ENCODE assay signal across 21 cellular contexts in genomic region chr5:155833282-155833681, GRCh38.
A peak's percentile ranks its signal among the peaks of the same experiment; 100 is the strongest.
DNase-seq lines count a peak whose midpoint lies in the region; ATAC-seq and TF ChIP-seq lines count a peak whose summit lies in the region.
"Had no signal": no experiment of that assay in that cellular context is flagged by ENCODE, and none has a peak within 500 bp of the region (broad histone marks: within the 10 kb centered on the region; RNA-seq: fewer than 3 reads in every experiment).

No MANE protein-coding gene starts in this region.

- peak; percentile 4 for DNase-seq in NCI-H1694 treated with DMSO at 0.1 percent for 48 hours (lab: John Stamatoyannopoulos, UW)
- DNase-seq in NCI-H1694 (lab: John Stamatoyannopoulos, UW): no peak
- DNase-seq in IMR-90: peak; percentile 1
- DNase-seq in adipocyte (ENCODE audit: low read depth): peak; percentile 15
- DNase-seq in osteocyte (ENCODE audit: extremely low spot score, unreplicated experiment): no peak
- DNase-seq in Calu3: no peak
- DNase-seq in activated T-cell treated with anti-CD3 and anti-CD28 coated beads, Interleukin-2, amount 50 U/mL, for 72 hours: no peak
- DNase-seq: activated T-cell treated with anti-CD3 and anti-CD28 coated beads, Interleukin-2, amount 50 U/mL, for 1 hour; CD8-positive, alpha-beta memory T cell; NCI-H1417 treated with DMSO at 0.1 percent for 48 hours; nucleus accumbens; PC-3; right lobe of liver; trophoblast cell had no signal

- H3K4me3 ChIP-seq in IMR-90 (ENCODE audit: insufficient read depth, low read depth, low read length) (no peak overlapping the region), adipocyte (ENCODE audit: low read length) (no peak overlapping the region)
- H3K4me3 ChIP-seq: coronary artery, right lobe of liver, SK-N-MC had no signal

- H2BK5ac ChIP-seq in IMR-90 (ENCODE audit: low read depth, low read length, poor library complexity, severe bottlenecking): no peak overlapping the region

- H3K9ac ChIP-seq in IMR-90 (ENCODE audit: low read depth, low read length): no peak overlapping the region
- H3K9ac ChIP-seq in adipocyte (ENCODE audit: low read length): no peak overlapping the region
- H3K9ac ChIP-seq: KMS-11 had no signal

- no peak overlapping the region for H3K56ac ChIP-seq in IMR-90 (ENCODE audit: extremely low read depth, insufficient read depth, low read length)

- BruUV-seq in IMR-90 (replicated peaks; lab: Mats Ljungman, UMichigan) (no TSS peak), Calu3 (replicated peaks; lab: Mats Ljungman, UMichigan) (no TSS peak)

- no peaks in the 10 kb centered on the region for H4K20me1 ChIP-seq in IMR-90 (ENCODE audit: insufficient read depth, low read length)

- WGBS in IMR-90 (ENCODE audit: extremely low coverage in 2 of 2, insufficient read length in 1 of 2), 2 experiments: 60% methylated on average over 1 of the region's 1 CpG; no CpG with 5 or more reads in 1 of the 2 experiments

- CTCF ChIA-PET in IMR-90 (lab: Yijun Ruan, JAX) (no interaction called here), Calu3 (lab: Charles Lee) (no interaction called here)

- dilution Hi-C loops in IMR-90 (cut with HindIII; ENCODE audit: low sequenced_read_pairs, unreplicated experiment): no loop called here

- no peak overlapping the region for H3K4ac ChIP-seq in IMR-90 (ENCODE audit: low read depth, low read length)

- H3K23ac ChIP-seq in IMR-90 (ENCODE audit: low read depth, low read length): no peak overlapping the region

- H3K18ac ChIP-seq in IMR-90 (ENCODE audit: low read depth, low read length): no peak overlapping the region

- POLR2A ChIA-PET in IMR-90 (lab: Charles Lee; ENCODE audit: unreplicated experiment): no interaction called here

- H3K27ac ChIP-seq in IMR-90 (ENCODE audit: insufficient read depth, low read length): no peak overlapping the region
- H3K27ac ChIP-seq: coronary artery, KMS-11, right lobe of liver, SK-N-MC had no signal

- no peak overlapping the region for H3K4me2 ChIP-seq in IMR-90 (ENCODE audit: low read depth, low read length)
- H3K4me2 ChIP-seq: KMS-11 had no signal

- H3K27me3 Mint-ChIP-seq in osteocyte (ENCODE audit: unreplicated experiment) (no peaks in the 10 kb centered on the region), Calu3 (ENCODE audit: unreplicated experiment) (no peaks in the 10 kb centered on the region)
- no peaks in the 10 kb centered on the region for H3K27me3 Mint-ChIP-seq in activated T-cell treated with anti-CD3 and anti-CD28 coated beads, Interleukin-2, amount 50 U/mL, for 72 hours (ENCODE audit: low read depth)
- H3K27me3 Mint-ChIP-seq: CD8-positive, alpha-beta memory T cell; stimulated activated naive CD8-positive, alpha-beta T cell treated with anti-CD3 and anti-CD28 coated beads, Interleukin-15, Interleukin-2, amounts not matched to agents 100 ng/mL and 50 ng/mL, for 24 hours had no signal

- TF ChIP-seq RAD21 in IMR-90 (IDR thresholded peaks at IDR 0.05; ENCODE audit: low read length): peak; percentile 38

- no peaks in the 10 kb centered on the region for H3K4me1 Mint-ChIP-seq in osteocyte (ENCODE audit: unreplicated experiment)
- no peaks in the 10 kb centered on the region for H3K4me1 Mint-ChIP-seq in Calu3 (ENCODE audit: low read depth, unreplicated experiment)
- H3K4me1 Mint-ChIP-seq in activated T-cell treated with anti-CD3 and anti-CD28 coated beads, Interleukin-2, amount 50 U/mL, for 72 hours (ENCODE audit: low read depth): peaks cover under 1% of the 10 kb centered on the region
- H3K4me1 Mint-ChIP-seq: activated naive CD4-positive, alpha-beta T cell treated with anti-CD3 and anti-CD28 coated beads, Interleukin-2, amount 50 U/mL, for 24 hours had no signal

- H3K27me3 ChIP-seq in IMR-90 (ENCODE audit: control insufficient read depth, insufficient read depth, low read length): no peaks in the 10 kb centered on the region
- no peaks in the 10 kb centered on the region for H3K27me3 ChIP-seq in adipocyte (replicated peaks; ENCODE audit: control insufficient read depth, insufficient read depth, low read length)
- H3K27me3 ChIP-seq: right lobe of liver had no signal

- no peak overlapping the region for H4K8ac ChIP-seq in IMR-90 (ENCODE audit: low read depth in 2 of 2, low read length in 2 of 2)

- H4K5ac ChIP-seq in IMR-90 (ENCODE audit: low read depth, low read length): no peak overlapping the region

- ATAC-seq in IMR-90 (ENCODE audit: low read depth): no peak
- no peak for ATAC-seq in HG02759 (IDR thresholded peaks at IDR 0.05; ENCODE audit: unreplicated experiment)
- ATAC-seq in activated T-cell treated with anti-CD3 and anti-CD28 coated beads, Interleukin-2, amount 50 U/mL, for 72 hours (replicated peaks in 1 of 2): no peak
- ATAC-seq: left lobe of liver, PC-3, right lobe of liver had no signal

- H4K91ac ChIP-seq in IMR-90 (ENCODE audit: insufficient read depth, low read depth, low read length): no peak overlapping the region

- H2AFZ ChIP-seq in IMR-90 (replicated peaks; ENCODE audit: low read length, poor library complexity): no peak overlapping the region

- TF ChIP-seq CTCF in IMR-90 (conservative IDR thresholded peaks at IDR 0.05; ENCODE audit: low read depth, low read length) (peak; percentile 34; the same call in 1 of the 2 replicates), osteocyte (IDR thresholded peaks at IDR 0.05) (peak; percentile 13), Calu3 (IDR thresholded peaks at IDR 0.05; ENCODE audit: unreplicated experiment) (no peak)

- no peak overlapping the region for H3K14ac ChIP-seq in IMR-90 (replicated peaks; ENCODE audit: low read depth, low read length)

- no peak for TF ChIP-seq POLR2A in IMR-90 (IDR thresholded peaks at IDR 0.05; ENCODE audit: low read depth, low read length)

- H3K79me1 ChIP-seq in IMR-90 (ENCODE audit: low read depth in 1 of 2, low read length in 2 of 2): no peaks in the 10 kb centered on the region

- no peaks in the 10 kb centered on the region for H3K9me1 ChIP-seq in IMR-90 (ENCODE audit: insufficient read depth, low read length)

- H2AK9ac ChIP-seq in IMR-90 (replicated peaks; ENCODE audit: low read depth, low read length, poor library complexity): no peak overlapping the region

- intact Hi-C loops in IMR-90 (cut with micrococcal nuclease) (loop anchor here (5.0 kb wide), 1 partner anchor 984 kb away; no protein-coding TSS in a partner anchor), Calu3 (cut with micrococcal nuclease; ENCODE audit: unreplicated experiment) (no loop called here)

- H3K4me1 ChIP-seq in IMR-90 (ENCODE audit: control insufficient read depth, insufficient read depth, low read length): no peaks in the 10 kb centered on the region
- no peaks in the 10 kb centered on the region for H3K4me1 ChIP-seq in adipocyte (ENCODE audit: control insufficient read depth, insufficient read depth, low read length)
- H3K4me1 ChIP-seq: right lobe of liver had no signal

- H2BK20ac ChIP-seq in IMR-90 (ENCODE audit: low read depth, low read length): no peak overlapping the region

- in situ Hi-C loops in IMR-90 (cut with MboI; ENCODE audit: low sequenced_read_pairs): no loop called here

- H3K9me3 ChIP-seq in IMR-90 (ENCODE audit: control insufficient read depth, insufficient read depth, low read length) (no peaks in the 10 kb centered on the region), adipocyte (ENCODE audit: control insufficient read depth, low read length) (no peaks in the 10 kb centered on the region)
- H3K9me3 ChIP-seq: right lobe of liver had no signal

- H3K9me3 Mint-ChIP-seq in osteocyte (ENCODE audit: unreplicated experiment) (no peaks in the 10 kb centered on the region), Calu3 (ENCODE audit: low read depth, unreplicated experiment) (peaks cover 16% of the 10 kb centered on the region)
- peaks cover 0 to under 1% of the 10 kb centered on the region in 2 donors for H3K9me3 Mint-ChIP-seq in activated T-cell treated with anti-CD3 and anti-CD28 coated beads, Interleukin-2, amount 50 U/mL, for 72 hours
- H3K9me3 Mint-ChIP-seq: activated naive CD4-positive, alpha-beta T cell treated with anti-CD3 and anti-CD28 coated beads, Interleukin-2, amount 50 U/mL, for 24 hours; stimulated activated naive CD8-positive, alpha-beta T cell treated with anti-CD3 and anti-CD28 coated beads, Interleukin-15, Interleukin-2, amounts not matched to agents 100 ng/mL and 50 ng/mL, for 24 hours had no signal

- H3K36me3 Mint-ChIP-seq in osteocyte (ENCODE audit: unreplicated experiment) (no peaks in the 10 kb centered on the region), Calu3 (ENCODE audit: insufficient read depth, unreplicated experiment) (no peaks in the 10 kb centered on the region)
- H3K36me3 Mint-ChIP-seq in activated T-cell treated with anti-CD3 and anti-CD28 coated beads, Interleukin-2, amount 50 U/mL, for 72 hours (ENCODE audit: insufficient read depth in 2 of 2): no peaks in the 10 kb centered on the region
- H3K36me3 Mint-ChIP-seq: activated naive CD4-positive, alpha-beta T cell treated with anti-CD3 and anti-CD28 coated beads, Interleukin-2, amount 50 U/mL, for 24 hours; CD8-positive, alpha-beta memory T cell had no signal

- H2BK120ac ChIP-seq in IMR-90 (ENCODE audit: low read depth, low read length): no peak overlapping the region

- H3K27ac Mint-ChIP-seq in osteocyte (ENCODE audit: unreplicated experiment) (no peak overlapping the region), Calu3 (ENCODE audit: unreplicated experiment) (no peak overlapping the region)
- H3K27ac Mint-ChIP-seq in activated T-cell treated with anti-CD3 and anti-CD28 coated beads, Interleukin-2, amount 50 U/mL, for 72 hours: no peak overlapping the region
- H3K27ac Mint-ChIP-seq: activated naive CD4-positive, alpha-beta T cell treated with anti-CD3 and anti-CD28 coated beads, Interleukin-2, amount 50 U/mL, for 24 hours; stimulated activated naive CD8-positive, alpha-beta T cell treated with anti-CD3 and anti-CD28 coated beads, Interleukin-15, Interleukin-2, amounts not matched to agents 100 ng/mL and 50 ng/mL, for 24 hours had no signal

- H3K36me3 ChIP-seq in IMR-90 (ENCODE audit: control insufficient read depth, insufficient read depth, low read length) (no peaks in the 10 kb centered on the region), adipocyte (ENCODE audit: control insufficient read depth, insufficient read depth, low read length, severe bottlenecking) (no peaks in the 10 kb centered on the region)
- H3K36me3 ChIP-seq: right lobe of liver had no signal

- no peak overlapping the region for H2AK5ac ChIP-seq in IMR-90 (ENCODE audit: low read depth, low read length)

- H3K4me3 Mint-ChIP-seq in osteocyte (ENCODE audit: unreplicated experiment) (no peak overlapping the region), Calu3 (ENCODE audit: low read depth, unreplicated experiment) (no peak overlapping the region)
- no peak overlapping the region for H3K4me3 Mint-ChIP-seq in activated T-cell treated with anti-CD3 and anti-CD28 coated beads, Interleukin-2, amount 50 U/mL, for 72 hours
- H3K4me3 Mint-ChIP-seq: activated naive CD4-positive, alpha-beta T cell treated with anti-CD3 and anti-CD28 coated beads, Interleukin-2, amount 50 U/mL, for 24 hours; stimulated activated naive CD8-positive, alpha-beta T cell treated with anti-CD3 and anti-CD28 coated beads, Interleukin-15, Interleukin-2, amounts not matched to agents 100 ng/mL and 50 ng/mL, for 24 hours had no signal

- H2BK15ac ChIP-seq in IMR-90 (ENCODE audit: low read depth, low read length): no peak overlapping the region

TF ChIP-seq in IMR-90, 13 proteins besides CTCF, POLR2A, EP300 and RAD21 (continues in another document):
- no peak for TF ChIP-seq NFE2L2 (IDR thresholded peaks at IDR 0.05; ENCODE audit: low read depth, low read length)

Comparison
In these comparisons a context has a peak if more than half of its experiments do, and no peak if none do; other contexts are left out.
1. DNase-seq: peak in NCI-H1694 treated with DMSO at 0.1 percent for 48 hours (single experiment), IMR-90 (single experiment) and adipocyte (single experiment); none in NCI-H1694 (single experiment), osteocyte (single experiment), Calu3 (single experiment) and activated T-cell treated with anti-CD3 and anti-CD28 coated beads, Interleukin-2, amount 50 U/mL, for 72 hours (0 of 2).